Comparison of ENCODE assay signal across 23 cellular contexts in genomic region chr20:45467861-45468260, GRCh38. TPM values are rescaled to one million over a fixed set of nuclear protein-coding genes. Genes with fewer than 3 reads are reported as not detected.
DNase-seq lines count a peak whose midpoint lies in the region; ATAC-seq and TF ChIP-seq lines count a peak whose summit lies in the region.
"Had no signal": no experiment of that assay in that cellular context is flagged by ENCODE, and none has a peak within 500 bp of the region (broad histone marks: within the 10 kb centered on the region; RNA-seq: fewer than 3 reads in every experiment).

No MANE protein-coding gene starts in this region.

- H3K27me3 ChIP-seq in esophagus squamous epithelium, result peaks cover 0 to 82% (median 3%) of the 10 kb centered on the region in 4 donors

- ATAC-seq in GM18907 (IDR thresholded peaks at IDR 0.05; ENCODE audit: unreplicated experiment) (no peak), HG02588 (IDR thresholded peaks at IDR 0.05; ENCODE audit: unreplicated experiment) (no peak)
- ATAC-seq in activated CD8-positive, alpha-beta T cell treated with anti-CD3 and anti-CD28 coated beads, Interleukin-2, amount 10 ng/mL, durations not matched to agents 7 days and 5 days, result no peak
- ATAC-seq: activated naive CD4-positive, alpha-beta T cell treated with anti-CD3 and anti-CD28 coated beads, Interleukin-2, amount 50 U/mL, for 72 hours; activated T-cell treated with anti-CD3 and anti-CD28 coated beads, Interleukin-2, amount 50 U/mL, for 4 hours; body of pancreas; PC-3; right cardiac atrium; SK-N-SH treated with all-trans-retinoic acid at 6 μM for 48 hours had no signal

- H3K4me3 Mint-ChIP-seq in activated CD8-positive, alpha-beta T cell treated with anti-CD3 and anti-CD28 coated beads, Interleukin-2, amount 10 ng/mL, durations not matched to agents 7 days and 5 days, result no peak overlapping the region
- H3K4me3 Mint-ChIP-seq: activated T-cell treated with anti-CD3 and anti-CD28 coated beads, Interleukin-2, amount 50 U/mL, for 4 hours had no signal

- POLR2A ChIA-PET in activated CD8-positive, alpha-beta T cell treated with anti-CD3 and anti-CD28 coated beads, Interleukin-2, amount 10 ng/mL, durations not matched to agents 7 days and 5 days (lab: Charles Lee), result no interaction called here

- H3K27ac ChIP-seq in C4-2B (peak overlapping the region; percentile 71), esophagus squamous epithelium (no peak overlapping the region)
- H3K27ac ChIP-seq: body of pancreas had no signal

- H3K27me3 Mint-ChIP-seq in activated CD8-positive, alpha-beta T cell treated with anti-CD3 and anti-CD28 coated beads, Interleukin-2, amount 10 ng/mL, durations not matched to agents 7 days and 5 days (ENCODE audit: low read depth), result peaks cover 42% of the 10 kb centered on the region

- H3K9me3 ChIP-seq in esophagus squamous epithelium, result no peaks in the 10 kb centered on the region
- H3K9me3 ChIP-seq: body of pancreas had no signal

- H3K27ac Mint-ChIP-seq in activated CD8-positive, alpha-beta T cell treated with anti-CD3 and anti-CD28 coated beads, Interleukin-2, amount 10 ng/mL, durations not matched to agents 7 days and 5 days, result no peak overlapping the region
- H3K27ac Mint-ChIP-seq: activated naive CD4-positive, alpha-beta T cell treated with anti-CD3 and anti-CD28 coated beads, Interleukin-2, amount 50 U/mL, for 72 hours had no signal

- no peaks in the 10 kb centered on the region for H3K4me1 Mint-ChIP-seq in activated CD8-positive, alpha-beta T cell treated with anti-CD3 and anti-CD28 coated beads, Interleukin-2, amount 10 ng/mL, durations not matched to agents 7 days and 5 days (ENCODE audit: low read depth)

- DNase-seq in HT-29 (ENCODE audit: low spot score) (peak; percentile 25), NCI-H510A treated with DMSO at 0.1 percent for 48 hours (lab: John Stamatoyannopoulos, UW) (peak; percentile 82), midbrain (lab: John Stamatoyannopoulos, UW) (peak; percentile 3), esophagus squamous epithelium (lab: John Stamatoyannopoulos, UW) (no peak)
- no peak for DNase-seq in activated CD8-positive, alpha-beta T cell treated with anti-CD3 and anti-CD28 coated beads, Interleukin-2, amount 10 ng/mL, durations not matched to agents 7 days and 5 days
- DNase-seq: activated CD4-positive, alpha-beta T cell treated with anti-CD3 and anti-CD28 coated beads, Interleukin-2, amount 50 U/mL, for 1 hour; activated T-cell treated with anti-CD3 and anti-CD28 coated beads, Interleukin-2, amount 50 U/mL, for 4 hours; body of pancreas; CD8-positive, alpha-beta memory T cell; erythroblast; NCI-H226; PC-3; right cardiac atrium; stimulated activated CD4-positive, alpha-beta T cell treated with anti-CD3 and anti-CD28 coated beads, Interleukin-2, amount 100 ng/mL, for 24 hours had no signal

- TF ChIP-seq POLR2A in esophagus squamous epithelium (IDR thresholded peaks at IDR 0.05), result no peak

- WGBS in esophagus squamous epithelium, 2 donors, result 56 to 60% methylated on average over 1 to 3 of the region's 3 CpGs

- H3K4me1 ChIP-seq in esophagus squamous epithelium, result peaks cover 17 to 22% (median 19%) of the 10 kb centered on the region in 3 donors

- no peaks in the 10 kb centered on the region for H3K36me3 Mint-ChIP-seq in activated CD8-positive, alpha-beta T cell treated with anti-CD3 and anti-CD28 coated beads, Interleukin-2, amount 10 ng/mL, durations not matched to agents 7 days and 5 days (ENCODE audit: low read depth)
- H3K36me3 Mint-ChIP-seq: CD8-positive, alpha-beta memory T cell had no signal

- no peak for TF ChIP-seq CTCF in C4-2B (conservative IDR thresholded peaks at IDR 0.05)
- TF ChIP-seq CTCF in esophagus squamous epithelium (IDR thresholded peaks at IDR 0.05), result no peak

- CTCF ChIA-PET in activated CD8-positive, alpha-beta T cell treated with anti-CD3 and anti-CD28 coated beads, Interleukin-2, amount 10 ng/mL, durations not matched to agents 7 days and 5 days (lab: Charles Lee), result interaction anchor here (0.6 to 1.8 kb wide), 5 partner anchors 18 to 149 kb away, joined by 3 to 6 read pairs (median 4); partner anchors contain the start of gene SYS1

- H3K9me3 Mint-ChIP-seq in activated CD8-positive, alpha-beta T cell treated with anti-CD3 and anti-CD28 coated beads, Interleukin-2, amount 10 ng/mL, durations not matched to agents 7 days and 5 days (ENCODE audit: insufficient read depth), result no peaks in the 10 kb centered on the region
- H3K9me3 Mint-ChIP-seq: activated naive CD4-positive, alpha-beta T cell treated with anti-CD3 and anti-CD28 coated beads, Interleukin-2, amount 50 U/mL, for 72 hours; activated T-cell treated with anti-CD3 and anti-CD28 coated beads, Interleukin-2, amount 50 U/mL, for 4 hours; CD8-positive, alpha-beta memory T cell had no signal

- no peak overlapping the region for H3K4me3 ChIP-seq in esophagus squamous epithelium
- H3K4me3 ChIP-seq: body of pancreas had no signal

- H3K36me3 ChIP-seq in esophagus squamous epithelium, result no peaks in the 10 kb centered on the region

- intact Hi-C loops in esophagus squamous epithelium (cut with DNase I), result loop anchor here (10.0 kb wide), 1 partner anchor 307 kb away; no protein-coding TSS in a partner anchor

RNA-seq across cellular contexts. Expression of gene WFDC2, which starts 1.7 kb away (rescaled TPM):
- total RNA-seq in HT-29 (2014; rRNA removed; shearing (Covaris generic)), result 17.7 and 21.9 TPM in 2 replicates
- total RNA-seq in esophagus squamous epithelium, result 10 to 100 TPM in 1 of 4 donors, under 1 TPM in 1, not detected in 2; 0.99 to 37.7 TPM
- not detected for total RNA-seq in activated CD8-positive, alpha-beta T cell treated with anti-CD3 and anti-CD28 coated beads, Interleukin-2, amount 10 ng/mL, durations not matched to agents 7 days and 5 days
- total RNA-seq: glomerular endothelial cell, lung microvascular endothelial cell, M059J, PC-3 had no signal

RNA-seq across cellular contexts. Expression of gene SPINT3, which starts 47.6 kb away (rescaled TPM):
- total RNA-seq in HT-29 (2014; rRNA removed; shearing (Covaris generic)), result not detected in 2 replicates
- total RNA-seq in esophagus squamous epithelium, result not detected
- total RNA-seq in activated CD8-positive, alpha-beta T cell treated with anti-CD3 and anti-CD28 coated beads, Interleukin-2, amount 10 ng/mL, durations not matched to agents 7 days and 5 days, result not detected
- total RNA-seq: activated naive CD4-positive, alpha-beta T cell treated with anti-CD3 and anti-CD28 coated beads, Interleukin-2, amount 50 U/mL, for 72 hours; activated T-cell treated with anti-CD3 and anti-CD28 coated beads, Interleukin-2, amount 50 U/mL, for 4 hours; body of pancreas; CD8-positive, alpha-beta memory T cell; glomerular endothelial cell; lung microvascular endothelial cell; M059J; PC-3; right cardiac atrium; subcutaneous adipose tissue had no signal

RNA-seq across cellular contexts. Expression of gene PIGT, which starts 51.9 kb away (rescaled TPM):
- 164 and 165 TPM in 2 replicates for total RNA-seq in HT-29 (2014; rRNA removed; shearing (Covaris generic))
- total RNA-seq in esophagus squamous epithelium, result 10 to 100 TPM; 38.6 to 48.1 (median 44.0) TPM
- 10 to 100 TPM; 59.6 to 62.4 TPM for total RNA-seq in activated CD8-positive, alpha-beta T cell treated with anti-CD3 and anti-CD28 coated beads, Interleukin-2, amount 10 ng/mL, durations not matched to agents 7 days and 5 days

RNA-seq across cellular contexts. Expression of gene DBNDD2, which starts 59.8 kb away (rescaled TPM):
- total RNA-seq in HT-29 (2014; rRNA removed; shearing (Covaris generic)), result 66.6 and 84.8 TPM in 2 replicates
- 10 to 100 TPM; 14.1 to 39.3 (median 32.2) TPM for total RNA-seq in esophagus squamous epithelium
- total RNA-seq in activated CD8-positive, alpha-beta T cell treated with anti-CD3 and anti-CD28 coated beads, Interleukin-2, amount 10 ng/mL, durations not matched to agents 7 days and 5 days, result 1 to 10 TPM; 8.1 to 10.0 TPM

Comparison
In these comparisons a context has a peak if more than half of its experiments do, and no peak if none do; other contexts are left out.
1. DNase-seq: peak in HT-29 (single experiment), NCI-H510A treated with DMSO at 0.1 percent for 48 hours (single experiment) and midbrain (single experiment); none in esophagus squamous epithelium (single experiment) and activated CD8-positive, alpha-beta T cell treated with anti-CD3 and anti-CD28 coated beads, Interleukin-2, amount 10 ng/mL, durations not matched to agents 7 days and 5 days (single experiment).